ENCODE assay signal across 18 cellular contexts in genomic region chr6:118780728-118781127, GRCh38.
DNase-seq lines count a peak whose midpoint lies in the region; ATAC-seq and TF ChIP-seq lines count a peak whose summit lies in the region.
"Had no signal": no experiment of that assay in that cellular context is flagged by ENCODE, and none has a peak within 500 bp of the region (broad histone marks: within the 10 kb centered on the region; RNA-seq: fewer than 3 reads in every experiment).

No MANE protein-coding gene starts in this region.

- ATAC-seq in RWPE2 (ENCODE audit: low read depth) (0 out of 3 replicates have a peak, but pooled peaks have one; percentile 30), foreskin keratinocyte (peak; percentile 47)
- no peak for ATAC-seq in activated CD8-positive, alpha-beta T cell treated with anti-CD3 and anti-CD28 coated beads, Interleukin-2, amount 10 ng/mL, durations not matched to agents 7 days and 5 days
- ATAC-seq: A549, HCT116 had no signal

- H3K4me1 Mint-ChIP-seq in H9: peaks cover 12 to 14% of the 10 kb centered on the region in 2 experiments
- H3K4me1 Mint-ChIP-seq in activated CD8-positive, alpha-beta T cell treated with anti-CD3 and anti-CD28 coated beads, Interleukin-2, amount 10 ng/mL, durations not matched to agents 7 days and 5 days (ENCODE audit: low read depth): peaks cover 15% of the 10 kb centered on the region
- H3K4me1 Mint-ChIP-seq in progenitor cell of endocrine pancreas (ENCODE audit: low read depth): peaks cover 1% of the 10 kb centered on the region

- no peak overlapping the region for H3K4me3 ChIP-seq in RWPE2 (ENCODE audit: severe bottlenecking)
- H3K4me3 ChIP-seq: A549 had no signal

- no peak overlapping the region for H2BK15ac ChIP-seq in H9 (ENCODE audit: low read depth, low read length)

- no peak overlapping the region for H2BK5ac ChIP-seq in H9 (ENCODE audit: insufficient read length, low read length)

- TF ChIP-seq CTCF in H9 (conservative IDR thresholded peaks at IDR 0.05) (no peak), RWPE2 (IDR thresholded peaks at IDR 0.05; ENCODE audit: poor library complexity, severe bottlenecking) (no peak), foreskin keratinocyte (conservative IDR thresholded peaks at IDR 0.05) (no peak), progenitor cell of endocrine pancreas (IDR thresholded peaks at IDR 0.05; ENCODE audit: unreplicated experiment) (no peak)

- H3K4me1 ChIP-seq in H9 (ENCODE audit: insufficient read depth, low read length): no peaks in the 10 kb centered on the region
- no peaks in the 10 kb centered on the region for H3K4me1 ChIP-seq in RWPE2 (ENCODE audit: insufficient read depth, poor library complexity, severe bottlenecking)
- no peaks in the 10 kb centered on the region for H3K4me1 ChIP-seq in foreskin keratinocyte
- H3K4me1 ChIP-seq: Caco-2 had no signal

- H2BK12ac ChIP-seq in H9 (ENCODE audit: insufficient read length, low read depth, low read length): no peak overlapping the region

- no peak overlapping the region for H4K91ac ChIP-seq in H9 (ENCODE audit: insufficient read length, low read depth, low read length)

- H3K27me3 ChIP-seq in H9 (ENCODE audit: insufficient read depth, low read length): no peaks in the 10 kb centered on the region
- no peaks in the 10 kb centered on the region for H3K27me3 ChIP-seq in RWPE2 (ENCODE audit: insufficient read depth, poor library complexity, severe bottlenecking)
- peaks cover 2% of the 10 kb centered on the region for H3K27me3 ChIP-seq in foreskin keratinocyte

- H3T11ph ChIP-seq in H9 (ENCODE audit: low read length): no peak overlapping the region

- no peak overlapping the region for H2BK120ac ChIP-seq in H9 (ENCODE audit: low read depth, low read length, poor library complexity, severe bottlenecking)

- CTCF ChIA-PET in activated CD8-positive, alpha-beta T cell treated with anti-CD3 and anti-CD28 coated beads, Interleukin-2, amount 10 ng/mL, durations not matched to agents 7 days and 5 days (lab: Charles Lee): interaction anchor here (1.0 to 2.3 kb wide), 4 partner anchors 8 to 215 kb away, joined by 4 to 10 read pairs (median 6); no protein-coding TSS in a partner anchor

- H3K23ac ChIP-seq in H9 (ENCODE audit: insufficient read length, low read depth, low read length): no peak overlapping the region

- no peaks in the 10 kb centered on the region for H3K79me1 ChIP-seq in H9 (ENCODE audit: insufficient read depth, low read depth, low read length, poor library complexity, severe bottlenecking)

- no peak overlapping the region for H3K9ac ChIP-seq in H9 (ENCODE audit: extremely low read depth, insufficient read length, low read length)

- no peaks in the 10 kb centered on the region for H3K9me3 Mint-ChIP-seq in H9
- H3K9me3 Mint-ChIP-seq in activated CD8-positive, alpha-beta T cell treated with anti-CD3 and anti-CD28 coated beads, Interleukin-2, amount 10 ng/mL, durations not matched to agents 7 days and 5 days (ENCODE audit: insufficient read depth): no peaks in the 10 kb centered on the region
- no peaks in the 10 kb centered on the region for H3K9me3 Mint-ChIP-seq in progenitor cell of endocrine pancreas (ENCODE audit: low read depth)

- peak overlapping the region; percentile 56 for H2AFZ ChIP-seq in H9 (ENCODE audit: low read length)

- no peak overlapping the region for H3K18ac ChIP-seq in H9 (ENCODE audit: insufficient read length, low read depth, low read length)

- H3K36me3 ChIP-seq in RWPE2 (ENCODE audit: low read depth): no peaks in the 10 kb centered on the region

- H3K14ac ChIP-seq in H9 (ENCODE audit: insufficient read depth, low read length): peak overlapping the region; percentile 55; the same call in 1 of the 2 replicates

- H3K9me3 ChIP-seq in H9 (ENCODE audit: control insufficient read depth, low read depth, low read length) (no peaks in the 10 kb centered on the region), RWPE2 (ENCODE audit: severe bottlenecking) (no peaks in the 10 kb centered on the region)
- H3K9me3 ChIP-seq: A549, Caco-2 had no signal

- POLR2A ChIA-PET in activated CD8-positive, alpha-beta T cell treated with anti-CD3 and anti-CD28 coated beads, Interleukin-2, amount 10 ng/mL, durations not matched to agents 7 days and 5 days (lab: Charles Lee): interaction anchor here (0.6 kb wide), 1 partner anchor 9 kb away, joined by 3 read pairs; no protein-coding TSS in a partner anchor

- H4K8ac ChIP-seq in H9 (replicated peaks; ENCODE audit: insufficient read length, low read depth, low read length): no peak overlapping the region

- DNase-seq in AML-193 (lab: John Stamatoyannopoulos, UW): peak; percentile 53 to 68
- DNase-seq in H9: no peak
- DNase-seq in RWPE2 (ENCODE audit: low spot score): no peak
- DNase-seq in foreskin keratinocyte: peak in 1 of 2 donors; percentile 58
- no peak for DNase-seq in activated CD4-positive, alpha-beta T cell treated with anti-CD3 and anti-CD28 coated beads for 48 hours
- DNase-seq in activated CD8-positive, alpha-beta T cell treated with anti-CD3 and anti-CD28 coated beads, Interleukin-2, amount 10 ng/mL, durations not matched to agents 7 days and 5 days: no peak
- no peak for DNase-seq in progenitor cell of endocrine pancreas (ENCODE audit: low spot score, unreplicated experiment)
- DNase-seq: Caco-2, DMS153, EL, KBM-7, NCI-H1092 treated with DMSO at 0.1 percent for 48 hours, NCI-H1694, NCI-H524, SIG-M5 had no signal

- H3K23me2 ChIP-seq in H9 (ENCODE audit: insufficient read length, low read depth, low read length, poor library complexity, severe bottlenecking): no peaks in the 10 kb centered on the region

- H3K56ac ChIP-seq in H9 (ENCODE audit: insufficient read length, low read depth, low read length): no peak overlapping the region

- no peak overlapping the region for H4K5ac ChIP-seq in H9 (ENCODE audit: insufficient read length, low read depth, low read length)

- H3K79me2 ChIP-seq in H9 (ENCODE audit: insufficient read depth, low read length): peaks cover 2% of the 10 kb centered on the region; the same call in 1 of the 2 replicates

- no peak overlapping the region for H3K4me2 ChIP-seq in H9 (ENCODE audit: insufficient read depth, insufficient read length, low read length)
- H3K4me2 ChIP-seq: A549 had no signal

- H2AK5ac ChIP-seq in H9 (ENCODE audit: insufficient read length, low read length): no peak overlapping the region

- no CpG with 5 or more reads among the region's 4 CpGs for WGBS in H9 (ENCODE audit: extremely low coverage, insufficient read length, low lambda C conversion rate)

- H3K4me3 Mint-ChIP-seq in H9 (no peak overlapping the region), progenitor cell of endocrine pancreas (ENCODE audit: low read depth) (no peak overlapping the region)
- no peak overlapping the region for H3K4me3 Mint-ChIP-seq in activated CD8-positive, alpha-beta T cell treated with anti-CD3 and anti-CD28 coated beads, Interleukin-2, amount 10 ng/mL, durations not matched to agents 7 days and 5 days

- H3K27ac ChIP-seq in H9 (ENCODE audit: insufficient read length, low read depth, low read length): no peak overlapping the region
- no peak overlapping the region for H3K27ac ChIP-seq in RWPE2 (ENCODE audit: poor library complexity, severe bottlenecking)
- no peak overlapping the region for H3K27ac ChIP-seq in foreskin keratinocyte
- H3K27ac ChIP-seq: A549, C4-2B had no signal

- H3K27me3 Mint-ChIP-seq in H9 (ENCODE audit: low read depth) (no peaks in the 10 kb centered on the region), progenitor cell of endocrine pancreas (no peaks in the 10 kb centered on the region)
- no peaks in the 10 kb centered on the region for H3K27me3 Mint-ChIP-seq in activated CD8-positive, alpha-beta T cell treated with anti-CD3 and anti-CD28 coated beads, Interleukin-2, amount 10 ng/mL, durations not matched to agents 7 days and 5 days (ENCODE audit: low read depth)

- H3K36me3 Mint-ChIP-seq in H9 (ENCODE audit: insufficient read depth in 1 of 3, low read depth in 3 of 3) (no peaks in the 10 kb centered on the region), progenitor cell of endocrine pancreas (ENCODE audit: insufficient read depth) (no peaks in the 10 kb centered on the region)
- no peaks in the 10 kb centered on the region for H3K36me3 Mint-ChIP-seq in activated CD8-positive, alpha-beta T cell treated with anti-CD3 and anti-CD28 coated beads, Interleukin-2, amount 10 ng/mL, durations not matched to agents 7 days and 5 days (ENCODE audit: low read depth)

- no peak overlapping the region for H2BK20ac ChIP-seq in H9 (ENCODE audit: low read depth, low read length, poor library complexity, severe bottlenecking)

- H3K27ac Mint-ChIP-seq in H9 (no peak overlapping the region), progenitor cell of endocrine pancreas (no peak overlapping the region)
- H3K27ac Mint-ChIP-seq in activated CD8-positive, alpha-beta T cell treated with anti-CD3 and anti-CD28 coated beads, Interleukin-2, amount 10 ng/mL, durations not matched to agents 7 days and 5 days: no peak overlapping the region

- no peaks in the 10 kb centered on the region for H4K20me1 ChIP-seq in H9 (ENCODE audit: control insufficient read depth, insufficient read depth, insufficient read length)

- no peak overlapping the region for H3K4ac ChIP-seq in H9 (ENCODE audit: low read depth, low read length)

Comparison
In these comparisons a context has a peak if more than half of its experiments do, and no peak if none do; other contexts are left out.
1. DNase-seq: peak in AML-193 (2 of 2); none in H9 (single experiment), RWPE2 (single experiment), activated CD4-positive, alpha-beta T cell treated with anti-CD3 and anti-CD28 coated beads for 48 hours (single experiment), activated CD8-positive, alpha-beta T cell treated with anti-CD3 and anti-CD28 coated beads, Interleukin-2, amount 10 ng/mL, durations not matched to agents 7 days and 5 days (single experiment) and progenitor cell of endocrine pancreas (single experiment).